In genomic region chr2:24783641-24784040, GRCh38 we compare ENCODE assay signal across 3 cellular contexts.
TF ChIP-seq lines count a peak whose summit lies in the region.

No MANE protein-coding gene starts in this region.

TF ChIP-seq in HepG2, 621 proteins besides CTCF, POLR2A, EP300 and RAD21:
- 0 out of 2 replicates have a peak, but pooled peaks have one; percentile 16 for TF ChIP-seq CEBPG (CRISPR knock-in tag; IDR thresholded peaks at IDR 0.05)
- TF ChIP-seq ZNF121 (CRISPR knock-in tag; IDR thresholded peaks at IDR 0.05), result peak; percentile 70
- TF ChIP-seq SIN3B (IDR thresholded peaks at IDR 0.05; ENCODE audit: low read length), result no peak

TF ChIP-seq in H1, 55 proteins besides CTCF, POLR2A, EP300 and RAD21:
- TF ChIP-seq SP1 (IDR thresholded peaks at IDR 0.05; ENCODE audit: low read depth, low read length) (no peak), TBP (IDR thresholded peaks at IDR 0.05; ENCODE audit: low read depth, low read length) (no peak), JUN (IDR thresholded peaks at IDR 0.05; ENCODE audit: low read depth, low read length) (no peak), CEBPB (IDR thresholded peaks at IDR 0.05; ENCODE audit: low read depth, low read length) (no peak), RFX5 (IDR thresholded peaks at IDR 0.05; ENCODE audit: borderline replicate concordance, low read depth, low read length) (no peak), KDM1A (IDR thresholded peaks at IDR 0.05; ENCODE audit: borderline replicate concordance, low read length) (no peak)

TF ChIP-seq in GM12891, 5 proteins besides CTCF, POLR2A, EP300 and RAD21:
- TF ChIP-seq TAF1 (IDR thresholded peaks at IDR 0.05; ENCODE audit: low read depth, low read length), result no peak
- TF ChIP-seq POLR2AphosphoS5 (IDR thresholded peaks at IDR 0.05; ENCODE audit: low read depth, low read length), result no peak
- no peak for TF ChIP-seq PAX5 (IDR thresholded peaks at IDR 0.05; ENCODE audit: insufficient read depth, low read length, severe bottlenecking)
- no peak for TF ChIP-seq SPI1 (IDR thresholded peaks at IDR 0.05; ENCODE audit: low read depth, low read length)
- no peak for TF ChIP-seq POU2F2 (IDR thresholded peaks at IDR 0.05; ENCODE audit: low read depth, low read length)
TF ChIP-seq in GM12891: peak in this region for 0.
